Comparison of ENCODE assay signal across 12 cellular contexts in the genomic region with DNA sequence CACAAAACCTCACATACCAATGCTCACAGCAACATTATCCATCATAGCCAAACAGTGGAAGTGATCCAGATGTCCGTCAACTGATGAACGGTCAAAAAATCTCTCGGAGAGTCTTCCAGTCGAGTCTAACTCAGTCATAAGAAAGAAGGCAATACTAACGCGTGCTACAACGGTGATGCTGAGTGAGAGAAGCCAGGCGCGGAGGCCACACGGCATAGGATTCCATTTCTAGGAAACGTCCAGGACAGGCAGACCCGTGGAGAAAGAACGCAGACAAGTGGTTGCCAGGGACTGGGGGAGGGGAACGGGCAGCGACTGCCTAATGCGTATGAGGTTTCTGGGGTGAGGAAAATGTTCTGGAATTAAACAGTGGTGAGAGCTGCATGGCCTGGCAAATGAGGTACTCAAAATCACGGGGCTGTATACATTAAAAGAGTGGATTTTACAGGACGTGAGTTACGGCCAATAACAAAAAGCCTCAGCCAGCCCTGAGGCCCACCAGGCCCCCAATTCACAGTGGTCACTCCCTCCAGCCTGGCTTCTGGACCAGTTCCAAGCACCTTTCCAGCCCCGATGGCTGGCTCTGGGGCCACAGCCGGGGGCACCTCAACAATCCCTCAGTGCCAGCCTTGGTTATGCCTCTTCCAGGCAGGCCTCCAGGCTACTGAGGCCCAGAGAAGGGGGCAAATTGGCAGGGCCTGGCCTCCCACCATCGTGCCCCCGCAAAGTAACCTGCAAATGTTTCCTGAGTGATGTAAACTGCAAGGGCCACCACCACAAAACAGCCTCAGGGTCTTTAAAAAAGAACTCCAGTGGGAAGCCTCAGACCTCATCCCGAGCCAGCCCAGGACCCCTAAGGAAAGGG. TPM values are rescaled to one million over a fixed set of nuclear protein-coding genes. Genes with fewer than 3 reads are reported as not detected.
A peak's percentile ranks its signal among the peaks of the same experiment; 100 is the strongest.
DNase-seq lines count a peak whose midpoint lies in the region; ATAC-seq, FAIRE-seq and TF ChIP-seq lines count a peak whose summit lies in the region.
"Had no signal": no experiment of that assay in that cellular context is flagged by ENCODE, and none has a peak within 500 bp of the region (broad histone marks: within the 10 kb centered on the region; RNA-seq: fewer than 3 reads in every experiment).

No MANE protein-coding gene starts in this region.

- no peak overlapping the region for H4K8ac ChIP-seq in neuronal stem cell (ENCODE audit: low read depth, low read length)

- H3K4me2 ChIP-seq in A549: no peak overlapping the region
- no peak overlapping the region for H3K4me2 ChIP-seq in neuronal stem cell (ENCODE audit: insufficient read depth, low read length, poor library complexity, severe bottlenecking)

- no peak overlapping the region for H2BK120ac ChIP-seq in neuronal stem cell (ENCODE audit: low read depth, low read length)

- H3K18ac ChIP-seq in neuronal stem cell (ENCODE audit: low read length): no peak overlapping the region

- intact Hi-C loops in activated B cell treated with CpG ODN at 0.5 μM for 24 hours (cut with micrococcal nuclease): no loop called here
- intact Hi-C loops in heart right ventricle (cut with DNase I): loop anchor here in 3 of 10 donors (10.0 kb wide), 2 partner anchors 59 to 399 kb away; no protein-coding TSS in a partner anchor

- H2BK15ac ChIP-seq in neuronal stem cell (ENCODE audit: low read length): peak overlapping the region; percentile 0

- no peak for ATAC-seq in A549
- no peak for ATAC-seq in activated B cell treated with CpG ODN at 0.5 μM for 24 hours (ENCODE audit: low read depth)
- peak in 7 of 8 donors; percentile 3 to 68 (median 40) for ATAC-seq in heart right ventricle
- no peak for ATAC-seq in GM18517 (IDR thresholded peaks at IDR 0.05; ENCODE audit: unreplicated experiment)
- ATAC-seq: activated naive CD4-positive, alpha-beta T cell treated with anti-CD3 and anti-CD28 coated beads, Interleukin-2, amount 50 U/mL, for 72 hours had no signal

- no peak for TF ChIP-seq POLR2A in A549 (IDR thresholded peaks at IDR 0.05; ENCODE audit: low read length)

- DNase-seq in A549 (ENCODE audit: low read depth in 1 of 2, low spot score in 1 of 2): no peak
- peak; percentile 7 for DNase-seq in activated B cell treated with CpG ODN at 0.5 μM for 24 hours
- DNase-seq in heart right ventricle: peak in 1 of 2 donors; percentile 82
- no peak for DNase-seq in neuronal stem cell (ENCODE audit: low spot score)
- no peak for DNase-seq in UCSD-AML1 (lab: John Stamatoyannopoulos, UW; ENCODE audit: unreplicated experiment)
- DNase-seq in HuH-7 (ENCODE audit: low spot score): no peak
- no peak for DNase-seq in KG1 (lab: John Stamatoyannopoulos, UW)
- DNase-seq: activated CD4-positive, alpha-beta T cell treated with anti-CD3 and anti-CD28 coated beads, Interleukin-2, amount 50 U/mL, for 4 hours; immature natural killer cell had no signal

- WGBS in A549 (ENCODE audit: missing lambda C conversion rate): 82% methylated on average over 23 of the region's 24 CpGs
- 58 to 68% methylated on average over 24 of the region's 24 CpGs for WGBS in heart right ventricle, 2 donors
- whole genome bisulfite sequencing in neuronal stem cell (ENCODE audit: extremely low coverage in 2 of 2, insufficient read length in 2 of 2, insufficient replicate concordance in 1 of 2), 2 donors: no CpG with 5 or more reads among the region's 24 CpGs

- H3K23ac ChIP-seq in neuronal stem cell (ENCODE audit: low read depth, low read length, poor library complexity): no peak overlapping the region

- H3K27ac ChIP-seq in A549: no peak overlapping the region
- peak overlapping the region in 6 of 10 donors; percentile 80 to 92 (median 90) for H3K27ac ChIP-seq in heart right ventricle
- no peak overlapping the region for H3K27ac ChIP-seq in neuronal stem cell (replicated peaks; ENCODE audit: low read length)

- H3K4me3 ChIP-seq in A549 (no peak overlapping the region), heart right ventricle (peak overlapping the region in 5 of 10 donors; percentile 10 to 47 (median 32)), neuronal stem cell (ENCODE audit: low read length in 2 of 2) (no peak overlapping the region)

- TF ChIP-seq EP300 in A549 (IDR thresholded peaks at IDR 0.05): no peak

- peaks cover 9% of the 10 kb centered on the region for H3K4me1 Mint-ChIP-seq in activated B cell treated with CpG ODN at 0.5 μM for 24 hours

- peaks cover 0 to 39% (median 0%) of the 10 kb centered on the region in 7 donors for H3K27me3 ChIP-seq in heart right ventricle
- peaks cover 0 to 18% (median 16%) of the 10 kb centered on the region in 3 experiments for H3K27me3 ChIP-seq in neuronal stem cell (ENCODE audit: control insufficient read depth in 3 of 3, insufficient read depth in 3 of 3, low read depth in 1 of 3, low read length in 3 of 3)

- no peak overlapping the region for H3K9ac ChIP-seq in neuronal stem cell (ENCODE audit: low read depth, low read length, poor library complexity)

- TF ChIP-seq CTCF in A549 (IDR thresholded peaks at IDR 0.05): no peak
- no peak for TF ChIP-seq CTCF in activated B cell treated with CpG ODN at 0.5 μM for 24 hours (IDR thresholded peaks at IDR 0.05)
- no peak for TF ChIP-seq CTCF in heart right ventricle (IDR thresholded peaks at IDR 0.05)

- POLR2A ChIA-PET in A549 (lab: Yijun Ruan, JAX): no interaction called here
- POLR2A ChIA-PET in activated B cell treated with CpG ODN at 0.5 μM for 24 hours (lab: Charles Lee): no interaction called here

- H3K4me1 ChIP-seq in A549 (peaks cover 12% of the 10 kb centered on the region), heart right ventricle (peaks cover 8 to 69% (median 53%) of the 10 kb centered on the region in 9 donors), neuronal stem cell (ENCODE audit: control insufficient read depth in 2 of 2, insufficient read depth in 1 of 2, low read depth in 1 of 2, low read length in 2 of 2) (peaks cover 15 to 16% of the 10 kb centered on the region in 2 donors)

- CTCF ChIA-PET in A549 (lab: Yijun Ruan, JAX): interaction anchor here (4.0 to 10.5 kb wide), 2 partner anchors 156 to 182 kb away, joined by 19 to 166 read pairs; no protein-coding TSS in a partner anchor
- CTCF ChIA-PET in activated B cell treated with CpG ODN at 0.5 μM for 24 hours (lab: Charles Lee): no interaction called here

- peak overlapping the region; percentile 65 for H2AK5ac ChIP-seq in neuronal stem cell (ENCODE audit: low read depth, low read length)

- peak overlapping the region; percentile 39 for H2BK5ac ChIP-seq in neuronal stem cell (ENCODE audit: low read length)

- no peaks in the 10 kb centered on the region for H3K9me3 Mint-ChIP-seq in activated B cell treated with CpG ODN at 0.5 μM for 24 hours
- H3K9me3 Mint-ChIP-seq: activated naive CD4-positive, alpha-beta T cell treated with anti-CD3 and anti-CD28 coated beads, Interleukin-2, amount 50 U/mL, for 72 hours; immature natural killer cell; nephron progenitor cell had no signal

- peaks cover 18% of the 10 kb centered on the region for H3K27me3 Mint-ChIP-seq in activated B cell treated with CpG ODN at 0.5 μM for 24 hours

- H3K4ac ChIP-seq in neuronal stem cell (ENCODE audit: low read length): no peak overlapping the region

- H3K36me3 Mint-ChIP-seq in activated B cell treated with CpG ODN at 0.5 μM for 24 hours (ENCODE audit: low read depth): no peaks in the 10 kb centered on the region
- H3K36me3 Mint-ChIP-seq: activated naive CD4-positive, alpha-beta T cell treated with anti-CD3 and anti-CD28 coated beads, Interleukin-2, amount 50 U/mL, for 72 hours; immature natural killer cell had no signal

- no peaks in the 10 kb centered on the region for H3K9me3 ChIP-seq in A549
- H3K9me3 ChIP-seq in heart right ventricle: no peaks in the 10 kb centered on the region
- no peaks in the 10 kb centered on the region for H3K9me3 ChIP-seq in neuronal stem cell (replicated peaks in 1 of 2; ENCODE audit: control insufficient read depth in 2 of 2, insufficient read depth in 1 of 2, low read depth in 1 of 2, low read length in 2 of 2)

- H3K14ac ChIP-seq in neuronal stem cell (ENCODE audit: low read length): no peak overlapping the region

- H4K91ac ChIP-seq in neuronal stem cell (ENCODE audit: low read depth, low read length, poor library complexity): no peak overlapping the region

- no peak overlapping the region for H3K4me3 Mint-ChIP-seq in activated B cell treated with CpG ODN at 0.5 μM for 24 hours
- H3K4me3 Mint-ChIP-seq: immature natural killer cell, nephron progenitor cell had no signal

- TF ChIP-seq RAD21 in A549 (conservative IDR thresholded peaks at IDR 0.05 in 1 of 2, IDR thresholded peaks at IDR 0.05 in 1 of 2): no peak

- H3K79me1 ChIP-seq in neuronal stem cell (ENCODE audit: low read depth, low read length): peaks cover 4% of the 10 kb centered on the region

- H2BK12ac ChIP-seq in neuronal stem cell (ENCODE audit: low read length): no peak overlapping the region

- H3K36me3 ChIP-seq in heart right ventricle (no peaks in the 10 kb centered on the region), neuronal stem cell (replicated peaks in 1 of 2; ENCODE audit: control insufficient read depth in 2 of 2, insufficient read depth in 2 of 2, low read length in 2 of 2) (no peaks in the 10 kb centered on the region)

- no peak overlapping the region for H3K27ac Mint-ChIP-seq in activated B cell treated with CpG ODN at 0.5 μM for 24 hours
- H3K27ac Mint-ChIP-seq: activated naive CD4-positive, alpha-beta T cell treated with anti-CD3 and anti-CD28 coated beads, Interleukin-2, amount 50 U/mL, for 72 hours; immature natural killer cell; nephron progenitor cell had no signal

- no peak overlapping the region for H2AFZ ChIP-seq in neuronal stem cell (ENCODE audit: low read length)

- FAIRE-seq in A549 (lab: Jason Lieb, UNC): no peak

TF ChIP-seq in A549, 52 proteins besides CTCF, POLR2A, EP300 and RAD21:
- peak; percentile 29 for TF ChIP-seq ZFP36 (IDR thresholded peaks at IDR 0.05; ENCODE audit: borderline replicate concordance, partially characterized antibody)
- no peak for TF ChIP-seq SMC3 (IDR thresholded peaks at IDR 0.05)
- TF ChIP-seq ATOH8 (CRISPR knock-in tag; IDR thresholded peaks at IDR 0.05; ENCODE audit: low read depth): no peak

RNA-seq across cellular contexts. Expression of gene WNT9A, which starts 3.4 kb away (rescaled TPM):
- polyA plus RNA-seq in A549 (2011; rRNA removed) (0.75 and 0.86 TPM in 2 replicates), A549 (2017; fragmentation: RNase III; extraction: RNeasy Plus Mini Kit Qiagen cat#74134 plus additional on column Dnase treatment) (1.2 TPM in 3 replicates), heart right ventricle (under 1 TPM; 0.39 to 0.80 TPM)
- polyA plus RNA-seq in A549 (2012; cell fraction: cytosol; rRNA removed): 0.96 and 1.3 TPM in 2 replicates
- 3.0 and 3.5 TPM in 2 replicates for polyA plus RNA-seq in A549 (2012; cell fraction: nucleus; rRNA removed)
- 0.73 and 1.0 TPM in 2 replicates for polyA minus RNA-seq in A549 (2011; rRNA and poly(A)+ RNA removed)
- total RNA-seq in activated B cell treated with CpG ODN at 0.5 μM for 24 hours (0.05 TPM in 1 of 2 replicates, not detected in the other), heart right ventricle (10 to 100 TPM in 5 of 10 donors, 1 to 10 TPM in 3, under 1 TPM in 2; 0.39 to 27.9 (median 8.6) TPM)
- polyA plus RNA-seq in neuronal stem cell (2013, experiment 1 of 2): 0.61 TPM
- 0.69 TPM for polyA plus RNA-seq in neuronal stem cell (2013, experiment 2 of 2)
- total RNA-seq: activated naive CD4-positive, alpha-beta T cell treated with anti-CD3 and anti-CD28 coated beads, Interleukin-2, amount 50 U/mL, for 72 hours had no signal
- polyA plus RNA-seq: immature natural killer cell had no signal

Comparison
In these comparisons a context has a peak if more than half of its experiments do, and no peak if none do; other contexts are left out.
1. ATAC-seq: peak in heart right ventricle (7 of 8); none in A549 (0 of 2), activated B cell treated with CpG ODN at 0.5 μM for 24 hours (single experiment) and GM18517 (single experiment).
2. H3K27ac ChIP-seq: peak in heart right ventricle (6 of 10); none in A549 (0 of 2) and neuronal stem cell (single experiment).